22 cellular contexts compared by ENCODE assay signal in the genomic region with DNA sequence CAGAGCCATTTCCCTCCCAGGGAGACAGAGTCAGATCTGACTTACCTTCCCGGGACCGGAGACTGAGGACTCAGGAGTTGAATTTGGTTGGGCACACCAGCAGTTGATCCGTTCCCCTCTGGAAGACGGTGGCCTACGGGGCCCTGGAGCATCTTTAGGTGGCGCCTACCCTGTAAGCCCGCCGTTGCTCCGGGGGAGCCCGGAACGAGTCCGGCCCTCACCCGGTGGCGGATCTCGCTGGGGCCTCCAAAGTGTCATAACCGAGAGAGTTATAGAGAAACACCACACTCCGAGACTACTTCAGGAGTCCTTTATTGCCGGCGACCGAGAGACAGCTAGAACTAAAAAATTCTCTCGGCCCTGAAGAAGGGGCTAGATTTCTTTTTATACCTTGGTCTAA.
DNase-seq lines count a peak whose midpoint lies in the region; ATAC-seq and TF ChIP-seq lines count a peak whose summit lies in the region.
"Had no signal": no experiment of that assay in that cellular context is flagged by ENCODE, and none has a peak within 500 bp of the region (broad histone marks: within the 10 kb centered on the region; RNA-seq: fewer than 3 reads in every experiment).

No MANE protein-coding gene starts in this region.

- H3K9me3 ChIP-seq in right cardiac atrium (ENCODE audit: control insufficient read depth, low read length) (no peaks in the 10 kb centered on the region), smooth muscle cell (replicated peaks; ENCODE audit: low read depth) (no peaks in the 10 kb centered on the region)
- H3K9me3 ChIP-seq: A549; BE2C; BLaER1 treated with 17β-estradiol and CSF1 and Interleukin-3, amounts not matched to agents 10 nM and 100 nM had no signal

- H3K27ac ChIP-seq in right cardiac atrium (ENCODE audit: low read length) (no peak overlapping the region), smooth muscle cell (ENCODE audit: low read depth) (peak overlapping the region; percentile 89)
- H3K27ac ChIP-seq: A549; BLaER1 treated with 17β-estradiol and CSF1 and Interleukin-3, amounts not matched to agents 10 nM and 100 nM; GM23248 had no signal

- H3K4me3 ChIP-seq in right cardiac atrium (ENCODE audit: low read length) (no peak overlapping the region), smooth muscle cell (no peak overlapping the region)
- H3K4me3 ChIP-seq: A549; BLaER1 treated with 17β-estradiol and CSF1 and Interleukin-3, amounts not matched to agents 10 nM and 100 nM; GM23248 had no signal

- no peak overlapping the region for H2AFZ ChIP-seq in smooth muscle cell (ENCODE audit: low read depth)
- H2AFZ ChIP-seq: GM23248 had no signal

- H3K9me3 Mint-ChIP-seq in mesothelial cell of epicardium = no peaks in the 10 kb centered on the region
- H3K9me3 Mint-ChIP-seq: CD14-positive monocyte, H9 had no signal

- no peak for ATAC-seq in right cardiac atrium
- ATAC-seq: A549, HCT116 had no signal

- peaks cover 4% of the 10 kb centered on the region for H3K36me3 Mint-ChIP-seq in mesothelial cell of epicardium
- H3K36me3 Mint-ChIP-seq: CD14-positive monocyte; CD8-positive, alpha-beta memory T cell had no signal

- peaks cover 49% of the 10 kb centered on the region for H3K4me1 Mint-ChIP-seq in mesothelial cell of epicardium
- H3K4me1 Mint-ChIP-seq: CD8-positive, alpha-beta memory T cell had no signal

- H3K27ac Mint-ChIP-seq in mesothelial cell of epicardium = peak overlapping the region; percentile 66
- H3K27ac Mint-ChIP-seq: CD14-positive monocyte; CD4-positive, alpha-beta T cell; CD8-positive, alpha-beta memory T cell had no signal

- H3K27me3 Mint-ChIP-seq in mesothelial cell of epicardium (ENCODE audit: low read depth) = no peaks in the 10 kb centered on the region
- H3K27me3 Mint-ChIP-seq: CD4-positive, alpha-beta T cell had no signal

- no peaks in the 10 kb centered on the region for H3K4me1 ChIP-seq in right cardiac atrium (ENCODE audit: control insufficient read depth, insufficient read depth, low read length)
- peaks cover 5% of the 10 kb centered on the region for H3K4me1 ChIP-seq in smooth muscle cell (ENCODE audit: low read depth)
- H3K4me1 ChIP-seq: A549; BE2C; BLaER1 treated with 17β-estradiol and CSF1 and Interleukin-3, amounts not matched to agents 10 nM and 100 nM had no signal

- H4K20me1 ChIP-seq in smooth muscle cell (ENCODE audit: low read depth) = no peaks in the 10 kb centered on the region
- H4K20me1 ChIP-seq: BLaER1 treated with 17β-estradiol and CSF1 and Interleukin-3, amounts not matched to agents 10 nM and 100 nM had no signal

- H3K27me3 ChIP-seq in right cardiac atrium (ENCODE audit: control insufficient read depth, insufficient read depth) (no peaks in the 10 kb centered on the region), smooth muscle cell (ENCODE audit: low read depth) (no peaks in the 10 kb centered on the region)
- H3K27me3 ChIP-seq: BE2C; BLaER1 treated with 17β-estradiol and CSF1 and Interleukin-3, amounts not matched to agents 10 nM and 100 nM had no signal

- H3K4me3 Mint-ChIP-seq in mesothelial cell of epicardium = no peak overlapping the region
- H3K4me3 Mint-ChIP-seq: CD14-positive monocyte; CD4-positive, alpha-beta T cell; CD8-positive, alpha-beta memory T cell; H9 had no signal

- peak in 2 of 3 donors; percentile 17 to 30 for DNase-seq in right cardiac atrium
- DNase-seq in cardiac septum (ENCODE audit: low spot score) = no peak
- no peak for DNase-seq in mesothelial cell of epicardium (ENCODE audit: low spot score in 2 of 2, unreplicated experiment in 2 of 2)
- DNase-seq in smooth muscle cell (lab: John Stamatoyannopoulos, UW; ENCODE audit: unreplicated experiment) = no peak
- no peak for DNase-seq in mesenteric fat pad (ENCODE audit: low spot score)
- DNase-seq in GF-D8 (lab: John Stamatoyannopoulos, UW) = no peak
- no peak for DNase-seq in activated CD4-positive, alpha-beta T cell treated with anti-CD3 and anti-CD28 coated beads for 48 hours
- DNase-seq: 8988T; ACHN; AML-193; BE2C; Calu3; CD4-positive, alpha-beta T cell; CD8-positive, alpha-beta memory T cell; DMS53; DMS79 treated with DMSO at 0.1 percent for 48 hours; GM23248; H9 had no signal

- H3K36me3 ChIP-seq in smooth muscle cell (ENCODE audit: low read depth) = no peaks in the 10 kb centered on the region
- H3K36me3 ChIP-seq: BE2C; BLaER1 treated with 17β-estradiol and CSF1 and Interleukin-3, amounts not matched to agents 10 nM and 100 nM had no signal

- H3K4me2 ChIP-seq in smooth muscle cell = no peak overlapping the region
- H3K4me2 ChIP-seq: A549; BLaER1 treated with 17β-estradiol and CSF1 and Interleukin-3, amounts not matched to agents 10 nM and 100 nM had no signal

- 95% methylated on average over 21 of the region's 21 CpGs for WGBS in right cardiac atrium
- 87% methylated on average over 21 of the region's 21 CpGs for WGBS in smooth muscle cell (ENCODE audit: low lambda C conversion rate)

- intact Hi-C loops in right cardiac atrium (cut with DNase I) = no loop called here
- intact Hi-C loops in cardiac septum (cut with DNase I) = no loop called here

- TF ChIP-seq CTCF in mesothelial cell of epicardium (IDR thresholded peaks at IDR 0.05; ENCODE audit: unreplicated experiment) (no peak), smooth muscle cell (IDR thresholded peaks at IDR 0.05; ENCODE audit: borderline replicate concordance, insufficient read depth, poor library complexity, severe bottlenecking) (no peak)

- H3F3A ChIP-seq in smooth muscle cell (ENCODE audit: low read depth) = peaks cover 18% of the 10 kb centered on the region

- H3K9ac ChIP-seq in smooth muscle cell (ENCODE audit: low read depth) = no peak overlapping the region
- H3K9ac ChIP-seq: BLaER1 treated with 17β-estradiol and CSF1 and Interleukin-3, amounts not matched to agents 10 nM and 100 nM; GM23248 had no signal

- H3K79me2 ChIP-seq in smooth muscle cell (ENCODE audit: low read depth) = no peaks in the 10 kb centered on the region

Comparison
In these comparisons a context has a peak if more than half of its experiments do, and no peak if none do; other contexts are left out.
1. DNase-seq: peak in right cardiac atrium (2 of 3); none in cardiac septum (single experiment), mesothelial cell of epicardium (0 of 2), smooth muscle cell (single experiment), mesenteric fat pad (single experiment), GF-D8 (single experiment) and activated CD4-positive, alpha-beta T cell treated with anti-CD3 and anti-CD28 coated beads for 48 hours (single experiment).